21 cellular contexts compared by ENCODE assay signal in genomic region chr6:75429304-75429703, GRCh38.
"Had no signal": no experiment of that assay in that cellular context is flagged by ENCODE, and none has a peak within 500 bp of the region (broad histone marks: within the 10 kb centered on the region; RNA-seq: fewer than 3 reads in every experiment).

No MANE protein-coding gene starts in this region.

- ATAC-seq: activated naive CD8-positive, alpha-beta T cell treated with anti-CD3 and anti-CD28 coated beads, Interleukin-2, amount 50 U/mL, for 24 hours; esophagus mucosa; gastroesophageal sphincter; lower lobe of right lung; right lobe of liver; stimulated activated effector memory CD8-positive, alpha-beta T cell treated with anti-CD3 and anti-CD28 coated beads, Interleukin-12 subunit alpha, Interleukin-12 subunit beta, amount 100 ng/mL, for 72 hours had no signal

- H3K9me3 ChIP-seq: breast epithelium, gastroesophageal sphincter, lower lobe of right lung, right lobe of liver, stomach had no signal

- H3K27ac ChIP-seq: breast epithelium, lower lobe of right lung, right lobe of liver, stomach had no signal

- H3K4me3 ChIP-seq: breast epithelium, gastroesophageal sphincter, lower lobe of right lung, right lobe of liver, stomach had no signal

- H3K4me1 ChIP-seq: breast epithelium, lower lobe of right lung, right lobe of liver had no signal

- H3K36me3 ChIP-seq: breast epithelium, gastroesophageal sphincter, lower lobe of right lung, right lobe of liver, stomach had no signal

- DNase-seq: activated CD4-positive, alpha-beta T cell treated with anti-CD3 and anti-CD28 coated beads, Interleukin-2, amount 50 U/mL, for 1 hour; activated CD4-positive, CD25-positive, alpha-beta regulatory T cell treated with anti-CD3 and anti-CD28 coated beads, Interleukin-2, amount 50 U/mL, for 72 hours; activated CD8-positive, alpha-beta memory T cell treated with anti-CD3 and anti-CD28 coated beads for 24 hours; activated CD8-positive, alpha-beta memory T cell treated with anti-CD3 and anti-CD28 coated beads, Interleukin-2, amount 50 U/mL, for 48 hours; activated effector memory CD4-positive, alpha-beta T cell treated with Interleukin-2 at 50 U/mL for 16 hours; activated naive CD4-positive, alpha-beta T cell treated with anti-CD3 and anti-CD28 coated beads, Interleukin-2, amount 10 ng/mL, durations not matched to agents 7 days and 5 days; activated naive CD8-positive, alpha-beta T cell treated with anti-CD3 and anti-CD28 coated beads, Interleukin-2, amount 50 U/mL, for 24 hours; activated T-cell treated with anti-CD3 and anti-CD28 coated beads, Interleukin-2, amount 50 U/mL, for 48 hours; effector CD8-positive, alpha-beta T cell; lower lobe of right lung; midbrain; nephron progenitor cell; right lobe of liver; small intestine; stimulated activated CD4-positive, alpha-beta T cell treated with anti-CD3 and anti-CD28 coated beads, Interleukin-4, amount 100 ng/mL, for 24 hours; stomach; T1000 had no signal

- H3K27me3 ChIP-seq: breast epithelium, gastroesophageal sphincter, right lobe of liver, stomach had no signal
